8 cellular contexts compared by ENCODE assay signal in the genomic region with DNA sequence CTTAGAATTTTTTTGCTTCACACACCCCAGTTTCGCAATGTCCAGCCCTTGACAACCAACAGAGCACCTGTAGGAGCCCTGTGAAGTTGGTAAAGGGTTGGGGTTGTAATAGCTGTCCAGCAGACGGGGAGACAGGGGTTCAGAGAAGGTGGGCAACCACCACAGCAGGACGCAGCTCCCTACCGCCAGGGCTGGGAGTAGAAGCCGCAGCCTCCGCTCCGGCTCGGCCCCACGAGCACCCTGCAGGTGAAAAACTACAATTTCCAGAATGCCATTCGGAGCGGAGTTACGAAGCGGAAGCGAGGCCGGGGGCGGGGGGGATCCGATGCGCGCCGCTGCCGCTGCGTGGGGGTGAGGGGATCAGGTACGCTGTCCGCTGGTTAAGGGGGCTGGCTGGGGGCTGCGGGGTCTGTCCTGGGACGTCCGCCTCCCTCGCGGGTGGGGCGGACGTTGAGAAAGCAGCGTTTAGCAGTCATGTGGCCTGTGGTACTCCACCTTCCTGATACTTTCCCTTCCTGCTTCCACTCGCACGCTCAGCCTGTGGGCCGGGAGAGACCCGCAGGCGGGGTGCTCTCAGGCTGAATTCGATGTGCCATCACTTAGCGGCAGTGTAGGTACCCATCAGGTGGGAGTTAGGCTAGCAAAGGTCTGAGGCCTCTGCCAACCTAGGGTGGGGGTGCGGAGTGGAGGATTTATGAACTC. TPM values are rescaled to one million over a fixed set of nuclear protein-coding genes. Genes with fewer than 3 reads are reported as not detected.
DNase-seq lines count a peak whose midpoint lies in the region; ATAC-seq and TF ChIP-seq lines count a peak whose summit lies in the region.

A gene with protein sequence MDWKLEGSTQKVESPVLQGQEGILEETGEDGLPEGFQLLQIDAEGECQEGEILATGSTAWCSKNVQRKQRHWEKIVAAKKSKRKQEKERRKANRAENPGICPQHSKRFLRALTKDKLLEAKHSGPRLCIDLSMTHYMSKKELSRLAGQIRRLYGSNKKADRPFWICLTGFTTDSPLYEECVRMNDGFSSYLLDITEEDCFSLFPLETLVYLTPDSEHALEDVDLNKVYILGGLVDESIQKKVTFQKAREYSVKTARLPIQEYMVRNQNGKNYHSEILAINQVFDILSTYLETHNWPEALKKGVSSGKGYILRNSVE (plus strand): TSS at position 317 of the 702 bp plus-strand sequence. CDS start 8,127 bp downstream, outside the sequence.

- no peak for TF ChIP-seq CTCF in Calu3 (IDR thresholded peaks at IDR 0.05; ENCODE audit: unreplicated experiment)
- TF ChIP-seq CTCF in fibroblast of villous mesenchyme (IDR thresholded peaks at IDR 0.05; ENCODE audit: insufficient read depth, low read depth, low read length) = no peak
- no peak for TF ChIP-seq CTCF in nephron progenitor cell (IDR thresholded peaks at IDR 0.05)

- H3K9me3 Mint-ChIP-seq in Calu3 (ENCODE audit: low read depth, unreplicated experiment) (no peaks in the 10 kb centered on the region), nephron progenitor cell (peaks cover 7% of the 10 kb centered on the region)
- no peaks in the 10 kb centered on the region for H3K9me3 Mint-ChIP-seq in stimulated activated naive CD8-positive, alpha-beta T cell treated with anti-CD3 and anti-CD28 coated beads, Interleukin-15, Interleukin-2, amounts not matched to agents 100 ng/mL and 50 ng/mL, for 24 hours

- peak within 1 kb of the TSS; percentile 80 for H3K4me3 ChIP-seq in fibroblast of villous mesenchyme (ENCODE audit: low read depth, low read length)

- BruUV-seq in Calu3 (replicated peaks; lab: Mats Ljungman, UMichigan) = TSS peak; percentile 79

- H3K27ac Mint-ChIP-seq in Calu3 (ENCODE audit: unreplicated experiment) (peak within 1 kb of the TSS; percentile 47), nephron progenitor cell (peak within 1 kb of the TSS; percentile 66)
- H3K27ac Mint-ChIP-seq in stimulated activated naive CD8-positive, alpha-beta T cell treated with anti-CD3 and anti-CD28 coated beads, Interleukin-15, Interleukin-2, amounts not matched to agents 100 ng/mL and 50 ng/mL, for 24 hours = peak within 1 kb of the TSS; percentile 94

- intact Hi-C loops in Calu3 (cut with micrococcal nuclease; ENCODE audit: unreplicated experiment) = no loop called here

- H3K36me3 Mint-ChIP-seq in Calu3 (ENCODE audit: insufficient read depth, unreplicated experiment) (peaks cover 15% of the 10 kb centered on the region), nephron progenitor cell (ENCODE audit: low read depth) (peaks cover 5% of the 10 kb centered on the region)
- H3K36me3 Mint-ChIP-seq in stimulated activated naive CD8-positive, alpha-beta T cell treated with anti-CD3 and anti-CD28 coated beads, Interleukin-15, Interleukin-2, amounts not matched to agents 100 ng/mL and 50 ng/mL, for 24 hours (ENCODE audit: low read depth) = no peaks in the 10 kb centered on the region

- H3K4me3 Mint-ChIP-seq in Calu3 (ENCODE audit: low read depth, unreplicated experiment) (peak within 1 kb of the TSS; percentile 75), nephron progenitor cell (peak within 1 kb of the TSS; percentile 92)
- H3K4me3 Mint-ChIP-seq in stimulated activated naive CD8-positive, alpha-beta T cell treated with anti-CD3 and anti-CD28 coated beads, Interleukin-15, Interleukin-2, amounts not matched to agents 100 ng/mL and 50 ng/mL, for 24 hours = peak within 1 kb of the TSS; percentile 98

- CTCF ChIA-PET in Calu3 (lab: Charles Lee) = interaction anchor here (0.7 kb wide), 1 partner anchor 185 kb away, joined by 3 read pairs; no protein-coding TSS in a partner anchor

- no peaks in the 10 kb centered on the region for H3K27me3 Mint-ChIP-seq in Calu3 (ENCODE audit: unreplicated experiment)
- H3K27me3 Mint-ChIP-seq in nephron progenitor cell (ENCODE audit: low read depth, poor library complexity) = peaks cover 8% of the 10 kb centered on the region
- H3K27me3 Mint-ChIP-seq in stimulated activated naive CD8-positive, alpha-beta T cell treated with anti-CD3 and anti-CD28 coated beads, Interleukin-15, Interleukin-2, amounts not matched to agents 100 ng/mL and 50 ng/mL, for 24 hours = no peaks in the 10 kb centered on the region

- peak; percentile 91 for ATAC-seq in GM21381 (IDR thresholded peaks at IDR 0.05; ENCODE audit: unreplicated experiment)

- DNase-seq in Calu3 (peak; percentile 35), HuH-7.5 (ENCODE audit: low spot score) (peak; percentile 99), RPMI7951 (ENCODE audit: low read depth) (peak; percentile 66), fibroblast of villous mesenchyme (ENCODE audit: low read depth) (peak; percentile 72), nephron progenitor cell (peak; percentile 84)
- peak; percentile 52 for DNase-seq in activated effector memory CD4-positive, alpha-beta T cell treated with Interleukin-2 at 50 U/mL for 16 hours

- H3K4me1 Mint-ChIP-seq in Calu3 (ENCODE audit: low read depth, unreplicated experiment) = no peaks in the 10 kb centered on the region
- peaks cover 11% of the 10 kb centered on the region for H3K4me1 Mint-ChIP-seq in nephron progenitor cell
- peaks cover 37% of the 10 kb centered on the region for H3K4me1 Mint-ChIP-seq in stimulated activated naive CD8-positive, alpha-beta T cell treated with anti-CD3 and anti-CD28 coated beads, Interleukin-15, Interleukin-2, amounts not matched to agents 100 ng/mL and 50 ng/mL, for 24 hours (ENCODE audit: low read depth)

RNA-seq across cellular contexts. Expression of the gene that starts here (rescaled TPM):
- total RNA-seq in Calu3 (2022) (4.1 and 5.6 TPM in 2 replicates), fibroblast of villous mesenchyme (2.2 and 3.5 TPM in 2 replicates)
- total RNA-seq in RPMI7951 (2014; rRNA removed; shearing (Covaris generic)) = 1.7 and 2.0 TPM in 2 replicates

Comparison
In these comparisons a context has a peak if more than half of its experiments do, and no peak if none do; other contexts are left out.
1. Peak in every context shown above with its lines: DNase-seq, ATAC-seq and H3K4me3 ChIP-seq.
2. DNase-seq: peak in every context shown above with its lines; median percentile 99 in HuH-7.5; 84 in nephron progenitor cell; 72 in fibroblast of villous mesenchyme; 66 in RPMI7951; 52 in activated effector memory CD4-positive, alpha-beta T cell treated with Interleukin-2 at 50 U/mL for 16 hours; 35 in Calu3.